ENCODE assay signal across 27 cellular contexts in genomic region chr11:116311141-116311540, GRCh38.
DNase-seq lines count a peak whose midpoint lies in the region; TF ChIP-seq lines count a peak whose summit lies in the region.
"Had no signal": no experiment of that assay in that cellular context is flagged by ENCODE, and none has a peak within 500 bp of the region (broad histone marks: within the 10 kb centered on the region; RNA-seq: fewer than 3 reads in every experiment).

No MANE protein-coding gene starts in this region.

- H4K20me1 ChIP-seq in neural cell (ENCODE audit: insufficient read depth): no peaks in the 10 kb centered on the region

- DNase-seq in DMS79 (lab: John Stamatoyannopoulos, UW) (peak; percentile 4), NCI-H146 (lab: John Stamatoyannopoulos, UW) (peak; percentile 97), NCI-H345 (lab: John Stamatoyannopoulos, UW) (peak; percentile 97), SK-N-DZ (ENCODE audit: low spot score) (no peak), T-helper 9 cell (no peak), GOT3 (lab: John Stamatoyannopoulos, UW) (no peak)
- DNase-seq: activated CD4-positive, CD25-positive, alpha-beta regulatory T cell treated with anti-CD3 and anti-CD28 coated beads, Interleukin-2, amount 50 U/mL, for 72 hours; activated CD8-positive, alpha-beta T cell treated with anti-CD3 and anti-CD28 coated beads for 36 hours; activated effector memory CD4-positive, alpha-beta T cell treated with anti-CD3 and anti-CD28 coated beads, Interleukin-2, amount 50 U/mL, for 16 hours; activated naive CD8-positive, alpha-beta T cell treated with anti-CD3 and anti-CD28 coated beads, Interleukin-2, amount 50 U/mL, for 24 hours; activated T-cell treated with anti-CD3 and anti-CD28 coated beads for 4 hours; CD4-positive, alpha-beta T cell; cerebellar nuclear complex; DMS53; GF-D8; HFFc6; kidney; lower lobe of right lung; NCI-H2171; NK-92 treated with Interleukin-12 subunit alpha and Interleukin-12 subunit beta, amount 100 ng/mL, for 24 hours; SHP77 treated with DMSO at 0.1 percent for 48 hours; stimulated activated CD4-positive, alpha-beta T cell treated with anti-CD3 and anti-CD28 coated beads, Interleukin-4, amount 100 ng/mL, for 4 hours; stimulated activated naive CD4-positive, alpha-beta T cell treated with Interleukin-2 at 50 U/mL for 16 hours; T-cell had no signal

- TF ChIP-seq RAD21 in neural cell (conservative IDR thresholded peaks at IDR 0.05): no peak

- peak overlapping the region; percentile 78 for H3K27ac ChIP-seq in neural cell (ENCODE audit: low read length)
- H3K27ac ChIP-seq: lower lobe of right lung, neural progenitor cell, thoracic aorta had no signal

- no peak for TF ChIP-seq CTCF in neural cell (IDR thresholded peaks at IDR 0.05; ENCODE audit: poor library complexity, severe bottlenecking)

- H3K9ac ChIP-seq in neural cell (ENCODE audit: low read length): no peak overlapping the region
- H3K9ac ChIP-seq: neural progenitor cell had no signal

- no peak overlapping the region for H3K4me2 ChIP-seq in neural cell (ENCODE audit: low read length)
- H3K4me2 ChIP-seq: neural progenitor cell had no signal

- no peak overlapping the region for H2AFZ ChIP-seq in neural cell (ENCODE audit: low read depth, low read length)
- H2AFZ ChIP-seq: neural progenitor cell had no signal

- TF ChIP-seq EP300 in neural cell (conservative IDR thresholded peaks at IDR 0.05; ENCODE audit: poor library complexity, severe bottlenecking): no peak

- H3K4me3 ChIP-seq in neural cell (ENCODE audit: low read length): no peak overlapping the region
- H3K4me3 ChIP-seq: lower lobe of right lung, neural progenitor cell, thoracic aorta had no signal

- no peaks in the 10 kb centered on the region for H3K27me3 ChIP-seq in neural cell (ENCODE audit: insufficient read depth, low read depth, low read length)
- H3K27me3 ChIP-seq: neural progenitor cell had no signal

- no peaks in the 10 kb centered on the region for H3F3A ChIP-seq in neural cell (ENCODE audit: insufficient read depth, low read length, poor library complexity, severe bottlenecking)

- no peaks in the 10 kb centered on the region for H3K79me2 ChIP-seq in neural cell (replicated peaks; ENCODE audit: insufficient read depth, low read length)

- H3K9me2 ChIP-seq in neural cell (ENCODE audit: insufficient read depth, low read length): no peaks in the 10 kb centered on the region

- H3K9me3 ChIP-seq in neural cell (ENCODE audit: low read length): no peaks in the 10 kb centered on the region
- H3K9me3 ChIP-seq: lower lobe of right lung, thoracic aorta had no signal

- H3K36me3 ChIP-seq in neural cell (ENCODE audit: insufficient read depth, low read length): no peaks in the 10 kb centered on the region
- H3K36me3 ChIP-seq: lower lobe of right lung, neural progenitor cell, thoracic aorta had no signal

TF ChIP-seq in neural cell, 6 proteins besides CTCF, POLR2A, EP300 and RAD21:
- TF ChIP-seq SMC3 (conservative IDR thresholded peaks at IDR 0.05; ENCODE audit: poor library complexity) (no peak), POLR2AphosphoS5 (IDR thresholded peaks at IDR 0.05) (no peak), TAF1 (IDR thresholded peaks at IDR 0.05; ENCODE audit: low read depth) (no peak), EZH2 (IDR thresholded peaks at IDR 0.05; ENCODE audit: borderline replicate concordance, insufficient read depth, low read length, poor library complexity, severe bottlenecking) (no peak), MXI1 (conservative IDR thresholded peaks at IDR 0.05; ENCODE audit: poor library complexity, severe bottlenecking) (no peak)
- TF ChIP-seq, protein P1, sequence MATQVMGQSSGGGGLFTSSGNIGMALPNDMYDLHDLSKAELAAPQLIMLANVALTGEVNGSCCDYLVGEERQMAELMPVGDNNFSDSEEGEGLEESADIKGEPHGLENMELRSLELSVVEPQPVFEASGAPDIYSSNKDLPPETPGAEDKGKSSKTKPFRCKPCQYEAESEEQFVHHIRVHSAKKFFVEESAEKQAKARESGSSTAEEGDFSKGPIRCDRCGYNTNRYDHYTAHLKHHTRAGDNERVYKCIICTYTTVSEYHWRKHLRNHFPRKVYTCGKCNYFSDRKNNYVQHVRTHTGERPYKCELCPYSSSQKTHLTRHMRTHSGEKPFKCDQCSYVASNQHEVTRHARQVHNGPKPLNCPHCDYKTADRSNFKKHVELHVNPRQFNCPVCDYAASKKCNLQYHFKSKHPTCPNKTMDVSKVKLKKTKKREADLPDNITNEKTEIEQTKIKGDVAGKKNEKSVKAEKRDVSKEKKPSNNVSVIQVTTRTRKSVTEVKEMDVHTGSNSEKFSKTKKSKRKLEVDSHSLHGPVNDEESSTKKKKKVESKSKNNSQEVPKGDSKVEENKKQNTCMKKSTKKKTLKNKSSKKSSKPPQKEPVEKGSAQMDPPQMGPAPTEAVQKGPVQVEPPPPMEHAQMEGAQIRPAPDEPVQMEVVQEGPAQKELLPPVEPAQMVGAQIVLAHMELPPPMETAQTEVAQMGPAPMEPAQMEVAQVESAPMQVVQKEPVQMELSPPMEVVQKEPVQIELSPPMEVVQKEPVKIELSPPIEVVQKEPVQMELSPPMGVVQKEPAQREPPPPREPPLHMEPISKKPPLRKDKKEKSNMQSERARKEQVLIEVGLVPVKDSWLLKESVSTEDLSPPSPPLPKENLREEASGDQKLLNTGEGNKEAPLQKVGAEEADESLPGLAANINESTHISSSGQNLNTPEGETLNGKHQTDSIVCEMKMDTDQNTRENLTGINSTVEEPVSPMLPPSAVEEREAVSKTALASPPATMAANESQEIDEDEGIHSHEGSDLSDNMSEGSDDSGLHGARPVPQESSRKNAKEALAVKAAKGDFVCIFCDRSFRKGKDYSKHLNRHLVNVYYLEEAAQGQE (IDR thresholded peaks at IDR 0.05; ENCODE audit: borderline replicate concordance): no peak

Comparison
In these comparisons a context has a peak if more than half of its experiments do, and no peak if none do; other contexts are left out.
1. DNase-seq: peak in DMS79 (single experiment), NCI-H146 (single experiment) and NCI-H345 (single experiment); none in SK-N-DZ (single experiment), T-helper 9 cell (single experiment) and GOT3 (single experiment).